8 cellular contexts compared by ENCODE assay signal in the genomic region with DNA sequence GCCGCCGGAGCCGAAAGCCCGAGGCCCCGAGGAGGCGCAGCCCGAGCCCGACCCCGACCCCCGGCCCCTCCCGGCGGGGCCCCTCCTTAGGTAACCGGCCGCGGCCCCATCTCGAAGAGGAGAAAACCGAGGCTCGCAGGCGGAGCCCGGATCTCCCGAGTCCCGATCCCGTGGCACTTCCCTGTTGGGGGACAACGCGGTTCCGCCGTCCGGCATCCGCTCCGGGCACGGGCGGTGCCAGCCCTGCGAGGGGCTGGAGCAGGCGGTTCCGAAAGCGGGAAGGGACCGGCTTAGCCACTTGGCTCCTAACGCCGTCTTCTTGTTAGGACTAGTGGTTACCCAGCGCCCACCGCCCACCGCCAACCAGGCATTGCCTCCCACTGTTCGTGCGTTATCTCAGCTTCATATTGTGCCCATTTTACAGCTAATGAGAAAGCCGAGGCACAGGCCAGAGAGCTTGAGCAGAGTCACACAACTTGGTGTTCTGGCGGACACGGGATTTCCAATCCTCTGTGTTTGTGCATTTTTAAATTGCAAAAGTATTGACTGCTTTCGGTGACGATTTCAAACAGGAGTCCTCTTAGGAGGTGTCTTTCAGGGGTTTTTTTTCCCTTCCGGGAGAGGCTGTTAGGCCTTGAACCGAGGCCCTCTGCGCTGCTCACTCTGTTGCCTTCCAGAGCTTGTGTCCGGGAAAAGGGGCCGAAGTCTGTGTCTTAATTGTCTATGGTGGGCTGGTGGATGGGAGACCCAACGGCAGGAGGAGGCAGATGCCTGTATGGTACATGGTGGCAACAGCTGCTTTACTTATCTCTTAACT. TPM values are rescaled to one million over a fixed set of nuclear protein-coding genes. Genes with fewer than 3 reads are reported as not detected.
DNase-seq lines count a peak whose midpoint lies in the region; ATAC-seq, FAIRE-seq and TF ChIP-seq lines count a peak whose summit lies in the region.

No MANE protein-coding gene starts in this region.

- FAIRE-seq in frontal cortex (lab: Jason Lieb, UNC) = no peak

- H3K4me1 Mint-ChIP-seq in activated T-cell treated with anti-CD3 and anti-CD28 coated beads, Interleukin-2, amount 50 U/mL, for 72 hours (ENCODE audit: low read depth) = peaks cover 27% of the 10 kb centered on the region

- peaks cover 6% of the 10 kb centered on the region for H3K27me3 Mint-ChIP-seq in activated T-cell treated with anti-CD3 and anti-CD28 coated beads, Interleukin-2, amount 50 U/mL, for 72 hours (ENCODE audit: low read depth)

- no peaks in the 10 kb centered on the region for H3K27me3 ChIP-seq in right atrium auricular region
- peaks cover 0 to 7% (median 5%) of the 10 kb centered on the region in 3 donors for H3K27me3 ChIP-seq in skeletal muscle tissue (ENCODE audit: control insufficient read depth in 3 of 3, insufficient read depth in 3 of 3, low read length in 3 of 3)

- H3K4me3 Mint-ChIP-seq in activated T-cell treated with anti-CD3 and anti-CD28 coated beads, Interleukin-2, amount 50 U/mL, for 72 hours = peak overlapping the region; percentile 83 to 97

- H3K36me3 ChIP-seq in right atrium auricular region = peaks cover under 1% of the 10 kb centered on the region
- peaks cover 0 to 3% (median 0%) of the 10 kb centered on the region in 3 donors for H3K36me3 ChIP-seq in skeletal muscle tissue (ENCODE audit: control insufficient read depth in 3 of 3, insufficient read depth in 3 of 3, low read length in 3 of 3)

- H3K4me1 ChIP-seq in right atrium auricular region (peaks cover 0 to 13% of the 10 kb centered on the region in 2 donors), skeletal muscle tissue (ENCODE audit: control insufficient read depth in 3 of 3, insufficient read depth in 3 of 3, low read length in 3 of 3) (peaks cover 4 to 11% (median 7%) of the 10 kb centered on the region in 3 donors)

- peak overlapping the region; percentile 33 to 66 (median 51) for H3K9ac ChIP-seq in skeletal muscle tissue (ENCODE audit: low read depth in 1 of 3, low read length in 3 of 3)

- no peak for TF ChIP-seq CTCF in right atrium auricular region (IDR thresholded peaks at IDR 0.05)

- peak; percentile 53 for DNase-seq in ELF-1 (ENCODE audit: low read depth, low spot score)
- DNase-seq in HT-29 (ENCODE audit: low spot score) = peak; percentile 26
- peak; percentile 36 to 51 for DNase-seq in activated T-cell treated with anti-CD3 and anti-CD28 coated beads, Interleukin-2, amount 50 U/mL, for 72 hours
- DNase-seq in right atrium auricular region (ENCODE audit: low spot score) = no peak
- no peak for DNase-seq in frontal cortex (ENCODE audit: low spot score in 2 of 2)
- no peak for DNase-seq in NCI-H2029 treated with DMSO at 0.1 percent for 48 hours (lab: John Stamatoyannopoulos, UW)

- H3K4me3 ChIP-seq in right atrium auricular region (peak overlapping the region; percentile 55 to 74), skeletal muscle tissue (ENCODE audit: low read length in 3 of 3) (peak overlapping the region; percentile 60 to 74 (median 69))

- ATAC-seq in GM21367 (IDR thresholded peaks at IDR 0.05; ENCODE audit: unreplicated experiment) = peak; percentile 2
- ATAC-seq in activated T-cell treated with anti-CD3 and anti-CD28 coated beads, Interleukin-2, amount 50 U/mL, for 72 hours (replicated peaks in 1 of 2) = peak; percentile 17 to 40

- peaks cover 3 to 5% of the 10 kb centered on the region in 2 donors for H3K9me3 Mint-ChIP-seq in activated T-cell treated with anti-CD3 and anti-CD28 coated beads, Interleukin-2, amount 50 U/mL, for 72 hours

- peak overlapping the region; percentile 84 for H3K27ac Mint-ChIP-seq in activated T-cell treated with anti-CD3 and anti-CD28 coated beads, Interleukin-2, amount 50 U/mL, for 72 hours

- peak overlapping the region in 1 of 2 donors; percentile 6 for H3K27ac ChIP-seq in right atrium auricular region
- no peak overlapping the region for H3K27ac ChIP-seq in skeletal muscle tissue (ENCODE audit: low read depth, low read length)

- H3K9me3 ChIP-seq in right atrium auricular region = peaks cover 0 to 6% of the 10 kb centered on the region in 2 donors
- no peaks in the 10 kb centered on the region for H3K9me3 ChIP-seq in skeletal muscle tissue (ENCODE audit: control insufficient read depth in 3 of 3, low read length in 3 of 3)

- H3K36me3 Mint-ChIP-seq in activated T-cell treated with anti-CD3 and anti-CD28 coated beads, Interleukin-2, amount 50 U/mL, for 72 hours (ENCODE audit: insufficient read depth in 2 of 2) = peaks cover 16 to 37% of the 10 kb centered on the region in 2 donors

RNA-seq across cellular contexts. Expression of a gene that starts 0.6 kb away (rescaled TPM):
- 18.3 and 26.9 TPM in 2 replicates for total RNA-seq in HT-29 (2014; rRNA removed; shearing (Covaris generic))
- total RNA-seq in activated T-cell treated with anti-CD3 and anti-CD28 coated beads, Interleukin-2, amount 50 U/mL, for 72 hours = 10 to 100 TPM; 40.9 to 43.2 TPM
- total RNA-seq in right atrium auricular region (under 1 TPM; 0.35 to 0.41 TPM), skeletal muscle tissue (2.6 TPM), frontal cortex (1.2 TPM)

RNA-seq across cellular contexts. Expression of a gene that starts 22.3 kb away (rescaled TPM):
- total RNA-seq in HT-29 (2014; rRNA removed; shearing (Covaris generic)) = 24.3 and 27.5 TPM in 2 replicates
- 1 to 10 TPM; 6.1 to 7.2 TPM for total RNA-seq in activated T-cell treated with anti-CD3 and anti-CD28 coated beads, Interleukin-2, amount 50 U/mL, for 72 hours
- total RNA-seq in right atrium auricular region = 10 to 100 TPM; 34.2 to 55.7 TPM
- total RNA-seq in skeletal muscle tissue = 7.8 TPM
- 17.5 TPM for total RNA-seq in frontal cortex

Comparison
In these comparisons a context has a peak if more than half of its experiments do, and no peak if none do; other contexts are left out.
1. DNase-seq: peak in ELF-1 (single experiment), HT-29 (single experiment) and activated T-cell treated with anti-CD3 and anti-CD28 coated beads, Interleukin-2, amount 50 U/mL, for 72 hours (2 of 2); none in right atrium auricular region (single experiment), frontal cortex (0 of 2) and NCI-H2029 treated with DMSO at 0.1 percent for 48 hours (single experiment).